1 cellular context compared by ENCODE assay signal in genomic region chr19:14005381-14006084, GRCh38.
TF ChIP-seq lines count a peak whose summit lies in the region.

No MANE protein-coding gene starts in this region.

TF ChIP-seq in K562, 482 proteins besides CTCF, POLR2A, EP300 and RAD21 (continued from another document and continues in another):
- 0 out of 2 replicates have a peak, but pooled peaks have one; percentile 9 for TF ChIP-seq RERE (CRISPR knock-in tag; IDR thresholded peaks at IDR 0.05; ENCODE audit: borderline replicate concordance)
- no peak for TF ChIP-seq ETV6 (IDR thresholded peaks at IDR 0.05; ENCODE audit: borderline replicate concordance in 1 of 2, low read depth in 2 of 2, low read length in 1 of 2)
- no peak for TF ChIP-seq ETV6 (CRISPR knock-in tag; IDR thresholded peaks at IDR 0.05; ENCODE audit: borderline replicate concordance)
- TF ChIP-seq STAT5B (CRISPR knock-in tag; IDR thresholded peaks at IDR 0.05) = no peak
- TF ChIP-seq PTRF (tag; IDR thresholded peaks at IDR 0.05) = no peak
- no peak for TF ChIP-seq HMBOX1 (IDR thresholded peaks at IDR 0.05)
- TF ChIP-seq XRCC5 (IDR thresholded peaks at IDR 0.05; ENCODE audit: low read depth, low read length) = peak; percentile 64; the same call in 1 of the 2 replicates
- no peak for TF ChIP-seq HCFC1 (IDR thresholded peaks at IDR 0.05; ENCODE audit: low read depth, low read length)
- peak; percentile 100 for TF ChIP-seq SMARCA5 (IDR thresholded peaks at IDR 0.05)
- no peak for TF ChIP-seq ATF3 (IDR thresholded peaks at IDR 0.05)
- no peak for TF ChIP-seq ATF3 (CRISPR knock-in tag; conservative IDR thresholded peaks at IDR 0.05)
- TF ChIP-seq PURB (CRISPR knock-in tag; IDR thresholded peaks at IDR 0.05; ENCODE audit: low read depth) = no peak
- 0 out of 2 replicates have a peak, but pooled peaks have one; percentile 48 for TF ChIP-seq CREB3L1 (IDR thresholded peaks at IDR 0.05; ENCODE audit: borderline replicate concordance, low read depth)
- peak; percentile 78 for TF ChIP-seq NBN (IDR thresholded peaks at IDR 0.05; ENCODE audit: low read depth)
- no peak for TF ChIP-seq PATZ1 (CRISPR knock-in tag; IDR thresholded peaks at IDR 0.05; ENCODE audit: borderline replicate concordance)
- TF ChIP-seq ZNF280A (IDR thresholded peaks at IDR 0.05; ENCODE audit: low read depth, partially characterized antibody) = no peak
- TF ChIP-seq MAFK (IDR thresholded peaks at IDR 0.05; ENCODE audit: low read length) = no peak
- TF ChIP-seq ZNF75A (CRISPR knock-in tag; IDR thresholded peaks at IDR 0.05) = no peak
- no peak for TF ChIP-seq BCLAF1 (IDR thresholded peaks at IDR 0.05; ENCODE audit: borderline replicate concordance in 1 of 2, control insufficient read depth in 1 of 2, low read depth in 2 of 2, low read length in 1 of 2)
- no peak for TF ChIP-seq NCOR1 (IDR thresholded peaks at IDR 0.05)
- TF ChIP-seq MEF2D (tag; conservative IDR thresholded peaks at IDR 0.05; ENCODE audit: low read depth) = peak; percentile 35; the same call in 1 of the 2 replicates
- TF ChIP-seq TFE3 (CRISPR knock-in tag; IDR thresholded peaks at IDR 0.05) = no peak
- no peak for TF ChIP-seq TAF7 (tag; IDR thresholded peaks at IDR 0.05)
- TF ChIP-seq SRF (CRISPR knock-in tag; IDR thresholded peaks at IDR 0.05) = no peak
- no peak for TF ChIP-seq SMC3 (conservative IDR thresholded peaks at IDR 0.05; ENCODE audit: insufficient read depth, low read depth, low read length)
- no peak; the same call in 1 of the 2 replicates for TF ChIP-seq ZNF384 (IDR thresholded peaks at IDR 0.05; ENCODE audit: low read depth, low read length)
- TF ChIP-seq CREB1 (IDR thresholded peaks at IDR 0.05) = no peak
- TF ChIP-seq CREB1 (CRISPR knock-in tag; IDR thresholded peaks at IDR 0.05) = peak; percentile 48; the same call in 1 of the 2 replicates
- TF ChIP-seq ZNF3 (CRISPR knock-in tag; IDR thresholded peaks at IDR 0.05) = peak; percentile 53; the same call in 1 of the 2 replicates
- TF ChIP-seq HDAC3 (IDR thresholded peaks at IDR 0.05; ENCODE audit: borderline replicate concordance, partially characterized antibody) = no peak
- TF ChIP-seq SRSF1 (IDR thresholded peaks at IDR 0.05; ENCODE audit: low read depth, low read length) = no peak
- no peak for TF ChIP-seq XRCC4 (IDR thresholded peaks at IDR 0.05; ENCODE audit: extremely low read depth, insufficient read depth, insufficient read length)
- no peak for TF ChIP-seq ZNF655 (CRISPR knock-in tag; IDR thresholded peaks at IDR 0.05)
- no peak for TF ChIP-seq ZNF398 (CRISPR knock-in tag; IDR thresholded peaks at IDR 0.05)
- no peak for TF ChIP-seq NR2C1 (IDR thresholded peaks at IDR 0.05)
- 0 out of 2 replicates have a peak, but pooled peaks have one; percentile 11 for TF ChIP-seq NR2C1 (tag; IDR thresholded peaks at IDR 0.05)
- TF ChIP-seq ZBTB26 (CRISPR knock-in tag; IDR thresholded peaks at IDR 0.05) = no peak
